In the genomic region with DNA sequence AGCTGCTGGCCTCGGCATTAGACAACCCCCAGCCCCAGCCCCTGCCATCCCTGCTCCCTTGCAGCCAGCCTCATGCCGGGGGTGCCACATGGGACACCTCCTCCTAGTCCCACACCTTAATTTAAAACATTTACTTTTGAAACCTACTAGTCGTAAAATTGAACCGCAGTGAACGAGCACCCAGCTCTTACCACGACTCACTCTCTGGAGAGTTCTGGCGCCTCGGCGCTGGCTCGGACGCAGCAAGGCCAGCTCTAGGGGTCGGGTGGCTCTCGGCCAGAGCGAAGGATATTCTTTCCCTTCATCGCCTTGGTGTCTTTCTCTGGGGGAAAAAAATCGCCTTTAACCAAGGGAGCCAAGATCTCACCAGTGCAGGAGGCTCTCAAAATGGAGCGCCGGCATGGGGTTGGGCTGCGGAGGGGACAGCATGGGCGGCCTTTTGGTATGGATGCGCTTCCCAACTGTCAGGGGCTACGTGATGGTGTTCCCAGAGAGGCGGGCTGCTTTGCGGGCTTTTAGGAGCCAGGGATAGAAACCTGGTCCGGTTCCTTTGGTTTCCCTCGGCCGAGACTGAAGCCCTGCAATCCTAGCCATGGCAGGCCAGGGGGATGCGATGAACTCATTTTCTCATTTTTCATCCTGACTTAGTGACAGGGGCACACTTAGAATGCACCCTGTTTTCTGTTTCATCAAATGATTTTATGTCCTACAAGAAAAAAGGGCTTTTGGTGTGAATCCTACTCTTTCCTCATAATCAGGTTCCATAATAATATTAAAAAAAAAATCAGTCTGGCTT, we compare ENCODE assay signal across 9 cellular contexts. TPM values are rescaled to one million over a fixed set of nuclear protein-coding genes. Genes with fewer than 3 reads are reported as not detected.
DNase-seq lines count a peak whose midpoint lies in the region; ATAC-seq and TF ChIP-seq lines count a peak whose summit lies in the region.
"Had no signal": no experiment of that assay in that cellular context is flagged by ENCODE, and none has a peak within 500 bp of the region (broad histone marks: within the 10 kb centered on the region; RNA-seq: fewer than 3 reads in every experiment).

No MANE protein-coding gene starts in this region.

- TF ChIP-seq CTCF in BJ (IDR thresholded peaks at IDR 0.05; ENCODE audit: insufficient read depth, low read depth, low read length) (no peak), OCI-LY1 (IDR thresholded peaks at IDR 0.05; ENCODE audit: low read length) (no peak), WERI-Rb-1 (IDR thresholded peaks at IDR 0.05; ENCODE audit: low read depth, low read length) (no peak)

- no peak for ATAC-seq in natural killer cell treated with Interleukin-12 subunit alpha and Interleukin-12 subunit beta and Interleukin-15 and Interleukin-18, amount 100 ng/mL, for 72 hours

- H3F3A ChIP-seq in OCI-LY1 (ENCODE audit: insufficient read depth, low read length): no peaks in the 10 kb centered on the region

- H3K36me3 Mint-ChIP-seq in natural killer cell treated with Interleukin-12 subunit alpha and Interleukin-12 subunit beta and Interleukin-15 and Interleukin-18, amount 100 ng/mL, for 72 hours: no peaks in the 10 kb centered on the region

- H3K9me3 Mint-ChIP-seq in natural killer cell treated with Interleukin-12 subunit alpha and Interleukin-12 subunit beta and Interleukin-15 and Interleukin-18, amount 100 ng/mL, for 72 hours: no peaks in the 10 kb centered on the region

- H3K4me1 ChIP-seq in OCI-LY1 (ENCODE audit: insufficient read depth, low read length, severe bottlenecking): peaks cover 21% of the 10 kb centered on the region
- peaks cover 61% of the 10 kb centered on the region for H3K4me1 ChIP-seq in effector memory CD4-positive, alpha-beta T cell (ENCODE audit: control insufficient read depth, insufficient read depth, low read length, poor library complexity, severe bottlenecking)

- H3K27ac Mint-ChIP-seq in natural killer cell treated with Interleukin-12 subunit alpha and Interleukin-12 subunit beta and Interleukin-15 and Interleukin-18, amount 100 ng/mL, for 72 hours: no peak overlapping the region

- H3K4me3 ChIP-seq in BJ (ENCODE audit: low read depth, low read length): peak overlapping the region; percentile 60
- no peak overlapping the region for H3K4me3 ChIP-seq in OCI-LY1 (ENCODE audit: low read depth, low read length, poor library complexity, severe bottlenecking)
- peak overlapping the region; percentile 81 for H3K4me3 ChIP-seq in effector memory CD4-positive, alpha-beta T cell (ENCODE audit: insufficient read depth, low read depth, low read length, poor library complexity, severe bottlenecking)
- H3K4me3 ChIP-seq in WERI-Rb-1 (ENCODE audit: low read depth, low read length): no peak overlapping the region

- no peak for DNase-seq in BJ (ENCODE audit: low read depth)
- DNase-seq in effector memory CD4-positive, alpha-beta T cell: no peak
- DNase-seq in natural killer cell treated with Interleukin-12 subunit alpha and Interleukin-12 subunit beta and Interleukin-15 and Interleukin-18, amount 100 ng/mL, for 72 hours (ENCODE audit: low spot score): no peak
- no peak for DNase-seq in NCI-H510A (lab: John Stamatoyannopoulos, UW)
- DNase-seq in NK-92 (lab: John Stamatoyannopoulos, UW; ENCODE audit: unreplicated experiment): no peak
- DNase-seq in NCI-H2107 (lab: John Stamatoyannopoulos, UW): no peak
- no peak for DNase-seq in WERI-Rb-1
- DNase-seq: NCI-H2029 treated with DMSO at 0.1 percent for 48 hours had no signal

- no peak overlapping the region for H3K9ac ChIP-seq in OCI-LY1 (ENCODE audit: low read length)

- POLR2A ChIA-PET in BJ (lab: Charles Lee): no interaction called here

- H3K4me3 Mint-ChIP-seq in natural killer cell treated with Interleukin-12 subunit alpha and Interleukin-12 subunit beta and Interleukin-15 and Interleukin-18, amount 100 ng/mL, for 72 hours: peak overlapping the region; percentile 82

- H3K79me2 ChIP-seq in OCI-LY1 (ENCODE audit: insufficient read depth, low read length): no peaks in the 10 kb centered on the region

- H3K27me3 ChIP-seq in BJ (ENCODE audit: control insufficient read depth, insufficient read depth, low read length) (no peaks in the 10 kb centered on the region), OCI-LY1 (ENCODE audit: insufficient read depth, low read length) (peaks cover 3% of the 10 kb centered on the region; the same call in 1 of the 2 replicates), WERI-Rb-1 (ENCODE audit: insufficient read depth, low read depth, severe bottlenecking) (peaks cover 3% of the 10 kb centered on the region)
- H3K27me3 ChIP-seq in effector memory CD4-positive, alpha-beta T cell (replicated peaks; ENCODE audit: control insufficient read depth, insufficient read depth, low read length, poor library complexity, severe bottlenecking): no peaks in the 10 kb centered on the region

- H2AFZ ChIP-seq in OCI-LY1 (ENCODE audit: low read length): no peak overlapping the region

- no peaks in the 10 kb centered on the region for H3K9me2 ChIP-seq in OCI-LY1 (ENCODE audit: low read depth, low read length)

- H3K27me3 Mint-ChIP-seq in natural killer cell treated with Interleukin-12 subunit alpha and Interleukin-12 subunit beta and Interleukin-15 and Interleukin-18, amount 100 ng/mL, for 72 hours: no peaks in the 10 kb centered on the region

- H3K27ac ChIP-seq in OCI-LY1 (ENCODE audit: low read depth, low read length, poor library complexity, severe bottlenecking) (no peak overlapping the region), WERI-Rb-1 (no peak overlapping the region)
- H3K27ac ChIP-seq in effector memory CD4-positive, alpha-beta T cell (ENCODE audit: insufficient read depth, low read length, poor library complexity, severe bottlenecking): peak overlapping the region; percentile 52

- H3K9me3 ChIP-seq in OCI-LY1 (ENCODE audit: low read length): no peaks in the 10 kb centered on the region; the same call in 1 of the 2 replicates
- H3K9me3 ChIP-seq in effector memory CD4-positive, alpha-beta T cell (ENCODE audit: control insufficient read depth, low read length): no peaks in the 10 kb centered on the region
- H3K9me3 ChIP-seq in WERI-Rb-1 (ENCODE audit: severe bottlenecking): no peaks in the 10 kb centered on the region

- peak overlapping the region; percentile 82; the same call in 1 of the 2 replicates for H3K4me2 ChIP-seq in OCI-LY1 (ENCODE audit: low read length)

- H3K4me1 Mint-ChIP-seq in natural killer cell treated with Interleukin-12 subunit alpha and Interleukin-12 subunit beta and Interleukin-15 and Interleukin-18, amount 100 ng/mL, for 72 hours (ENCODE audit: low read depth in 2 of 2): peaks cover 28 to 33% of the 10 kb centered on the region in 2 donors

- H3K36me3 ChIP-seq in BJ (ENCODE audit: control insufficient read depth, insufficient read depth, low read length) (no peaks in the 10 kb centered on the region), OCI-LY1 (ENCODE audit: insufficient read depth, low read length) (no peaks in the 10 kb centered on the region), WERI-Rb-1 (no peaks in the 10 kb centered on the region; the same call in 1 of the 2 replicates)
- H3K36me3 ChIP-seq in effector memory CD4-positive, alpha-beta T cell (ENCODE audit: control insufficient read depth, insufficient read depth, low read length): no peaks in the 10 kb centered on the region

- CTCF ChIA-PET in BJ (lab: Yijun Ruan, JAX): interaction anchor here (1.0 to 3.3 kb wide), 4 partner anchors 9 to 185 kb away, joined by 3 to 26 read pairs (median 4); no protein-coding TSS in a partner anchor

- H4K20me1 ChIP-seq in OCI-LY1 (ENCODE audit: insufficient read depth, low read length): no peaks in the 10 kb centered on the region

RNA-seq across cellular contexts. Expression of gene HPCAL1, which starts 2.0 kb away (rescaled TPM):
- polyA plus RNA-seq in BJ (2011; rRNA removed): 8.1 and 17.6 TPM in 2 replicates
- 7.1 and 9.7 TPM in 2 replicates for polyA minus RNA-seq in BJ (2011; rRNA and poly(A)+ RNA removed)
- 10 to 100 TPM; 13.8 to 19.0 TPM for total RNA-seq in natural killer cell treated with Interleukin-12 subunit alpha and Interleukin-12 subunit beta and Interleukin-15 and Interleukin-18, amount 100 ng/mL, for 72 hours

Comparison
In these comparisons a context has a peak if more than half of its experiments do, and no peak if none do; other contexts are left out.
1. H3K4me3 ChIP-seq: peak in BJ (single experiment) and effector memory CD4-positive, alpha-beta T cell (single experiment); none in OCI-LY1 (single experiment) and WERI-Rb-1 (single experiment).